8 cellular contexts compared by ENCODE assay signal in the genomic region with DNA sequence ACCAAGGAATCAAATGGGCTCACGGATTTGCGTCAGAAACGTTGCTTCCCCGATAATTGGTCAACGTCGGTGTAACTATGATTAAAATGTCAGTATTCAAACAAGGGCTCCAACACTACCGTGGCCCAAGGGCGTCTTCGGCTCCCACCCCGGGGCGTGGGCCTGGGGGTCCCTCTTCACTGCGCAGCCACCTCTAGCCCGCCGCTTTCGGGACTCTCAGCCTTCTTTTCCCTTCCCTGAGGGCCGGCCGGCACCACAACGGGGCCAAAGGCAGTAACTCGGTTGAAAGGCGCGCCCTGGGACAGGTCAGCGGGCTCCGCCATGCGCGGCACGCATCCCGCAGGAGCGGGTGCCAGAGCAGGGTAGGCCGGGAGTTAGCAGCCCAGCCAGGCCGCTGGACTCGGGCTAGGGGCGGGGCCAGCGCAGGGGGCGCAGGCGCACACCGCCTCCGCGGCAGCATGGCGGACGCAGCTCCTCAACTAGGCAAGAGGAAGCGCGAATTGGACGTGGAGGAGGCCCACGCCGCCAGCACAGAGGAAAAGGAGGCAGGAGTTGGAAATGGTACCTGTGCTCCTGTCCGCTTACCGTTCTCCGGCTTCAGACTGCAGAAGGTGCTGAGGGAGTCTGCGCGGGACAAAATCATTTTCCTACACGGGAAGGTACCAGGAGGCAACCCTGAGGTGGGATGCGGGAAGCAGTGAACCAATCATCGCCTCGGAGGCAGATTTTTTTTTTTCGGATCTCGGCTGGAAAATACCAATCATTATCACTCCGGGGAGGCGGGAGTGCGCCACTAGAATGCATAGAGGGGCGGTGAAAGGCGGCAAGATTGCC. TPM values are rescaled to one million over a fixed set of nuclear protein-coding genes. Genes with fewer than 3 reads are reported as not detected.
DNase-seq lines count a peak whose midpoint lies in the region; ATAC-seq and TF ChIP-seq lines count a peak whose summit lies in the region.

A gene with protein sequence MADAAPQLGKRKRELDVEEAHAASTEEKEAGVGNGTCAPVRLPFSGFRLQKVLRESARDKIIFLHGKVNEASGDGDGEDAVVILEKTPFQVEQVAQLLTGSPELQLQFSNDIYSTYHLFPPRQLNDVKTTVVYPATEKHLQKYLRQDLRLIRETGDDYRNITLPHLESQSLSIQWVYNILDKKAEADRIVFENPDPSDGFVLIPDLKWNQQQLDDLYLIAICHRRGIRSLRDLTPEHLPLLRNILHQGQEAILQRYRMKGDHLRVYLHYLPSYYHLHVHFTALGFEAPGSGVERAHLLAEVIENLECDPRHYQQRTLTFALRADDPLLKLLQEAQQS (plus strand): TSS at position 438 of the 834 bp plus-strand sequence. CDS start 21 bp downstream, at position 459.

- TF ChIP-seq CTCF in WTC11 (IDR thresholded peaks at IDR 0.05) (no peak), cardiac fibroblast (IDR thresholded peaks at IDR 0.05; ENCODE audit: low read depth, low read length) (no peak), spleen (IDR thresholded peaks at IDR 0.05 in 8 of 11, conservative IDR thresholded peaks at IDR 0.05 in 3 of 11) (peak in 1 of 11 experiments; percentile 21)

- no peaks in the 10 kb centered on the region for H3K27me3 Mint-ChIP-seq in WTC11 (ENCODE audit: low read depth)
- peaks cover 0 to 3% (median 0%) of the 10 kb centered on the region in 3 donors for H3K27me3 Mint-ChIP-seq in immature natural killer cell (ENCODE audit: low read depth in 3 of 3)

- H3K4me1 ChIP-seq in spleen: peaks cover 10 to 63% (median 39%) of the 10 kb centered on the region in 6 donors

- 1 to 2% (median 1%) methylated on average over 51 to 61 of the region's 61 CpGs for WGBS in spleen, 5 donors

- no peaks in the 10 kb centered on the region for H3K27me3 ChIP-seq in spleen (replicated peaks in 1 of 7)

- DNase-seq in AG08395 (ENCODE audit: low spot score) (peak; percentile 99), NCI-H226 (peak; percentile 90), WTC11 (ENCODE audit: low spot score) (peak; percentile 91), cardiac fibroblast (ENCODE audit: low read depth in 2 of 2) (peak; percentile 90 to 93), immature natural killer cell (peak; percentile 89 to 90 (median 89)), spleen (peak; percentile 98)

- H3K4me3 ChIP-seq in cardiac fibroblast (replicated peaks in 1 of 2; ENCODE audit: low read depth in 2 of 2, low read length in 2 of 2): peak within 1 kb of the TSS; percentile 73 to 74
- H3K4me3 ChIP-seq in spleen: peak within 1 kb of the TSS; percentile 42 to 88 (median 67)

- H3K27ac ChIP-seq in spleen: peak within 1 kb of the TSS; percentile 89 to 95 (median 92)

- ATAC-seq in GM18907 (IDR thresholded peaks at IDR 0.05; ENCODE audit: unreplicated experiment) (peak; percentile 85), HG03139 (IDR thresholded peaks at IDR 0.05; ENCODE audit: unreplicated experiment) (peak; percentile 91), WTC11 (peak; percentile 97)

- H3K4me3 Mint-ChIP-seq in WTC11 (peak within 1 kb of the TSS; percentile 91), immature natural killer cell (peak within 1 kb of the TSS; percentile 92 to 99 (median 96))

- CTCF ChIA-PET in WTC11 (lab: Charles Lee): interaction anchor here (1.0 to 1.3 kb wide), 4 partner anchors 108 to 182 kb away, joined by 3 to 6 read pairs (median 4); no protein-coding TSS in a partner anchor

- H3K9me3 ChIP-seq in spleen: no peaks in the 10 kb centered on the region

- intact Hi-C loops in spleen (cut with DNase I; ENCODE audit: low total_unique reads): no loop called here

- POLR2A ChIA-PET in WTC11 (lab: Charles Lee): no interaction called here

- peak in 2 of 3 donors; percentile 66 to 75 for TF ChIP-seq POLR2A in spleen (IDR thresholded peaks at IDR 0.05)

- H3K4me1 Mint-ChIP-seq in WTC11 (peaks cover 23% of the 10 kb centered on the region), immature natural killer cell (peaks cover 33 to 49% of the 10 kb centered on the region in 2 donors)

- H3K9me3 Mint-ChIP-seq in WTC11: no peaks in the 10 kb centered on the region
- no peaks in the 10 kb centered on the region for H3K9me3 Mint-ChIP-seq in immature natural killer cell

- H3K27ac Mint-ChIP-seq in WTC11 (peak within 1 kb of the TSS; percentile 95), immature natural killer cell (peak within 1 kb of the TSS; percentile 88 to 99 (median 96))

- H3K36me3 ChIP-seq in spleen: peaks cover 0 to 50% (median 4%) of the 10 kb centered on the region in 6 donors

- H3K36me3 Mint-ChIP-seq in WTC11: peaks cover 17% of the 10 kb centered on the region
- H3K36me3 Mint-ChIP-seq in immature natural killer cell: peaks cover 3 to 15% (median 7%) of the 10 kb centered on the region in 3 donors

TF ChIP-seq in WTC11, 78 proteins besides CTCF, POLR2A, EP300 and RAD21 (continues in another document):
- TF ChIP-seq, protein P1, sequence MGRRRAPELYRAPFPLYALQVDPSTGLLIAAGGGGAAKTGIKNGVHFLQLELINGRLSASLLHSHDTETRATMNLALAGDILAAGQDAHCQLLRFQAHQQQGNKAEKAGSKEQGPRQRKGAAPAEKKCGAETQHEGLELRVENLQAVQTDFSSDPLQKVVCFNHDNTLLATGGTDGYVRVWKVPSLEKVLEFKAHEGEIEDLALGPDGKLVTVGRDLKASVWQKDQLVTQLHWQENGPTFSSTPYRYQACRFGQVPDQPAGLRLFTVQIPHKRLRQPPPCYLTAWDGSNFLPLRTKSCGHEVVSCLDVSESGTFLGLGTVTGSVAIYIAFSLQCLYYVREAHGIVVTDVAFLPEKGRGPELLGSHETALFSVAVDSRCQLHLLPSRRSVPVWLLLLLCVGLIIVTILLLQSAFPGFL (CRISPR knock-in tag; IDR thresholded peaks at IDR 0.05; ENCODE audit: borderline replicate concordance): peak; percentile 60; the same call in 1 of the 2 replicates
- TF ChIP-seq NR3C1 (CRISPR knock-in tag; conservative IDR thresholded peaks at IDR 0.05; ENCODE audit: low read depth) (peak; percentile 94; the same call in 1 of the 2 replicates), NFE2L1 (CRISPR knock-in tag; IDR thresholded peaks at IDR 0.05) (0 out of 2 replicates have a peak, but pooled peaks have one; percentile 29), ARID4B (CRISPR knock-in tag; IDR thresholded peaks at IDR 0.05; ENCODE audit: borderline replicate concordance) (peak; percentile 94), ELF4 (CRISPR knock-in tag; IDR thresholded peaks at IDR 0.05; ENCODE audit: low read depth) (0 out of 2 replicates have a peak, but pooled peaks have one; percentile 69), SMAD4 (CRISPR knock-in tag; IDR thresholded peaks at IDR 0.05) (peak; percentile 20; the same call in 1 of the 2 replicates)
- TF ChIP-seq, protein P2, sequence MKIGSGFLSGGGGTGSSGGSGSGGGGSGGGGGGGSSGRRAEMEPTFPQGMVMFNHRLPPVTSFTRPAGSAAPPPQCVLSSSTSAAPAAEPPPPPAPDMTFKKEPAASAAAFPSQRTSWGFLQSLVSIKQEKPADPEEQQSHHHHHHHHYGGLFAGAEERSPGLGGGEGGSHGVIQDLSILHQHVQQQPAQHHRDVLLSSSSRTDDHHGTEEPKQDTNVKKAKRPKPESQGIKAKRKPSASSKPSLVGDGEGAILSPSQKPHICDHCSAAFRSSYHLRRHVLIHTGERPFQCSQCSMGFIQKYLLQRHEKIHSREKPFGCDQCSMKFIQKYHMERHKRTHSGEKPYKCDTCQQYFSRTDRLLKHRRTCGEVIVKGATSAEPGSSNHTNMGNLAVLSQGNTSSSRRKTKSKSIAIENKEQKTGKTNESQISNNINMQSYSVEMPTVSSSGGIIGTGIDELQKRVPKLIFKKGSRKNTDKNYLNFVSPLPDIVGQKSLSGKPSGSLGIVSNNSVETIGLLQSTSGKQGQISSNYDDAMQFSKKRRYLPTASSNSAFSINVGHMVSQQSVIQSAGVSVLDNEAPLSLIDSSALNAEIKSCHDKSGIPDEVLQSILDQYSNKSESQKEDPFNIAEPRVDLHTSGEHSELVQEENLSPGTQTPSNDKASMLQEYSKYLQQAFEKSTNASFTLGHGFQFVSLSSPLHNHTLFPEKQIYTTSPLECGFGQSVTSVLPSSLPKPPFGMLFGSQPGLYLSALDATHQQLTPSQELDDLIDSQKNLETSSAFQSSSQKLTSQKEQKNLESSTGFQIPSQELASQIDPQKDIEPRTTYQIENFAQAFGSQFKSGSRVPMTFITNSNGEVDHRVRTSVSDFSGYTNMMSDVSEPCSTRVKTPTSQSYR (CRISPR knock-in tag; IDR thresholded peaks at IDR 0.05): peak; percentile 83; the same call in 1 of the 2 replicates

RNA-seq across cellular contexts. Expression of the gene that starts here (rescaled TPM):
- total RNA-seq in WTC11 (2021) (26.2 to 30.9 TPM (median 29.4 TPM) in 3 replicates), spleen (10 to 100 TPM; 17.4 to 30.8 (median 21.1) TPM)
- polyA plus RNA-seq in immature natural killer cell (10 to 100 TPM; 33.1 to 65.7 (median 40.6) TPM), spleen (10 to 100 TPM; 23.9 to 35.2 (median 30.4) TPM)

Comparison
In these comparisons a context has a peak if more than half of its experiments do, and no peak if none do; other contexts are left out.
1. Peak in every context shown above with its lines: DNase-seq, ATAC-seq, H3K4me3 ChIP-seq and H3K27ac ChIP-seq.